In the genomic region with DNA sequence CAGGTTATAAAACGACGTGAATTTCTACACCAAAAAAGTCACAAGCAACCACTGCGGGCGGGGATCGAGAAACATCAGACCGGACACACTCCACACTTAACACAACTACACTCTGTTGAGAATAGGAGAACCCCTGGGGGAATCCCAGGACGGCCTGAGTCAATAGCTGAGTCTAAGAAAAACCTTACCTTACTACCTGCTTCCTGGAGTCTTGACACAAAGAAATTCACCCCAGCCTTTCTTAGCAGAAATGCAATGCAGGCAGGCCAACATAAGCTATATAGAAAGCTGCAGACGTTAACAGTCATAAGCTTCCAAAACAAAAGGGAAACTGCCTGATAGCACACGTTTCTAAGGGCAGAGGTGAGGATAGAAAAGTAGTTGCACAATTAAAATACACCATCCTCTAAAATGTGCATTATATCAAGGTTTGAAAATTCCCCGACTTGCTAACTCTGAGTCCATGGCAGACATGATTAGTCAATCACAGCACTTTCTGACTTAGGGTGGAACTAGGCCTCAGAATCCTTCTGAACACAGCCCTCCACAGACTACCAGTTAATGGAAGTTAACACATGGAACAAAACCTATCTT, we compare ENCODE assay signal across 8 cellular contexts.
DNase-seq lines count a peak whose midpoint lies in the region; ATAC-seq and TF ChIP-seq lines count a peak whose summit lies in the region.

No MANE protein-coding gene starts in this region.

- H2BK120ac ChIP-seq in trophoblast cell (ENCODE audit: insufficient read depth, low read length, poor library complexity), result no peak overlapping the region

- H2BK5ac ChIP-seq in trophoblast cell (ENCODE audit: low read depth, low read length, poor library complexity), result no peak overlapping the region

- peak overlapping the region; percentile 3 to 14 for H3K27ac ChIP-seq in left lung
- H3K27ac ChIP-seq in trophoblast cell (ENCODE audit: low read depth, low read length), result no peak overlapping the region

- H3K36me3 ChIP-seq in left lung (no peaks in the 10 kb centered on the region), trophoblast cell (ENCODE audit: control insufficient read depth in 1 of 2, insufficient read depth in 2 of 2, low read length in 2 of 2) (no peaks in the 10 kb centered on the region)

- no peak for TF ChIP-seq CTCF in left lung (IDR thresholded peaks at IDR 0.05)

- H4K8ac ChIP-seq in trophoblast cell (ENCODE audit: low read depth, low read length), result no peak overlapping the region

- intact Hi-C loops in left lung (cut with DNase I), result no loop called here

- H4K91ac ChIP-seq in trophoblast cell (ENCODE audit: low read depth, low read length), result no peak overlapping the region

- H3K14ac ChIP-seq in trophoblast cell (ENCODE audit: low read length), result no peak overlapping the region

- peaks cover 24 to 54% of the 10 kb centered on the region in 2 donors for H3K4me1 ChIP-seq in left lung
- H3K4me1 ChIP-seq in trophoblast cell (ENCODE audit: control insufficient read depth in 1 of 2, insufficient read depth in 2 of 2, low read length in 2 of 2), result no peaks in the 10 kb centered on the region

- H3K4me3 ChIP-seq in left lung, result no peak overlapping the region
- no peak overlapping the region for H3K4me3 ChIP-seq in trophoblast cell (ENCODE audit: low read depth, low read length)

- no peaks in the 10 kb centered on the region for H3K79me2 ChIP-seq in trophoblast cell (ENCODE audit: control insufficient read depth, insufficient read depth, low read length, poor library complexity)

- H3K4ac ChIP-seq in trophoblast cell (ENCODE audit: low read depth, low read length), result no peak overlapping the region

- no peak overlapping the region for H3K18ac ChIP-seq in trophoblast cell (ENCODE audit: low read length)

- no peaks in the 10 kb centered on the region for H3K79me1 ChIP-seq in trophoblast cell (ENCODE audit: low read length)

- H3K4me2 ChIP-seq in trophoblast cell (ENCODE audit: low read length), result no peak overlapping the region

- H3K23ac ChIP-seq in trophoblast cell (ENCODE audit: low read length), result no peak overlapping the region

- H2AFZ ChIP-seq in trophoblast cell (ENCODE audit: insufficient read depth, low read length, poor library complexity), result no peak overlapping the region

- whole genome bisulfite sequencing in trophoblast cell (ENCODE audit: extremely low coverage, insufficient coverage, insufficient read length), result no CpG with 5 or more reads among the region's 10 CpGs

- H4K12ac ChIP-seq in trophoblast cell (ENCODE audit: low read depth, low read length), result no peak overlapping the region

- no peak overlapping the region for H2AK5ac ChIP-seq in trophoblast cell (ENCODE audit: low read length)

- no peak overlapping the region for H2BK12ac ChIP-seq in trophoblast cell (ENCODE audit: low read length)

- ATAC-seq in GM18511 (IDR thresholded peaks at IDR 0.05; ENCODE audit: unreplicated experiment) (peak; percentile 62), HG02884 (IDR thresholded peaks at IDR 0.05; ENCODE audit: unreplicated experiment) (peak; percentile 49), left lung (peak; percentile 12)

- no peak overlapping the region for H3K9ac ChIP-seq in trophoblast cell (ENCODE audit: low read length)

- no peaks in the 10 kb centered on the region for H3K27me3 ChIP-seq in left lung
- H3K27me3 ChIP-seq in trophoblast cell (ENCODE audit: insufficient read depth, low read length), result no peaks in the 10 kb centered on the region

- peak; percentile 78 for DNase-seq in activated CD4-positive, alpha-beta T cell treated with anti-CD3 and anti-CD28 coated beads for 48 hours
- DNase-seq in left lung (no peak), germinal center (ENCODE audit: low spot score) (no peak), trophoblast cell (no peak), NCI-H1417 treated with DMSO at 0.1 percent for 48 hours (lab: John Stamatoyannopoulos, UW) (no peak), NCI-H1694 treated with DMSO at 0.1 percent for 48 hours (lab: John Stamatoyannopoulos, UW) (no peak)

- H3K9me3 ChIP-seq in left lung, result no peaks in the 10 kb centered on the region
- H3K9me3 ChIP-seq in trophoblast cell (ENCODE audit: insufficient read depth, low read depth, low read length), result no peaks in the 10 kb centered on the region

Comparison
In these comparisons a context has a peak if more than half of its experiments do, and no peak if none do; other contexts are left out.
1. ATAC-seq: peak in every context shown above with its lines; median percentile 62 in GM18511; 49 in HG02884; 12 in left lung.